31 cellular contexts compared by ENCODE assay signal in genomic region chr21:44695176-44695575, GRCh38. TPM values are rescaled to one million over a fixed set of nuclear protein-coding genes. Genes with fewer than 3 reads are reported as not detected.
"Had no signal": no experiment of that assay in that cellular context is flagged by ENCODE, and none has a peak within 500 bp of the region (broad histone marks: within the 10 kb centered on the region; RNA-seq: fewer than 3 reads in every experiment).

No MANE protein-coding gene starts in this region.

- H3K4me3 Mint-ChIP-seq: activated CD8-positive, alpha-beta memory T cell treated with anti-CD3 and anti-CD28 coated beads, Interleukin-2, amount 10 ng/mL, durations not matched to agents 7 days and 5 days; activated naive CD8-positive, alpha-beta T cell; activated T-helper 1 cell treated with anti-CD3 and anti-CD28 coated beads, Interleukin-12 subunit alpha, Interleukin-12 subunit beta, Interleukin-2, Interleukin-4 antibody, amounts not matched to agents 30 ng/mL and 10 ng/mL and 1 ng/mL, durations not matched to agents 14 hours and 24 hours and 36 hours; mesothelial cell of epicardium; nephron; WTC11 had no signal

- H3K4me3 ChIP-seq: adrenal gland, ascending aorta, heart right ventricle, left lung, thoracic aorta, upper lobe of left lung had no signal

- DNase-seq: activated CD4-positive, alpha-beta T cell treated with anti-CD3 and anti-CD28 coated beads, Interleukin-2, amount 50 U/mL, for 48 hours; activated CD8-positive, alpha-beta memory T cell treated with anti-CD3 and anti-CD28 coated beads, Interleukin-2, amount 10 ng/mL, durations not matched to agents 7 days and 5 days; activated naive CD4-positive, alpha-beta T cell; brain microvascular endothelial cell; caudate nucleus; dermis blood vessel endothelial cell; effector CD8-positive, alpha-beta T cell; erythroblast; foreskin fibroblast; heart right ventricle; left lung; nucleus accumbens; posterior cingulate gyrus; stimulated activated CD4-positive, alpha-beta T cell treated with anti-CD3 and anti-CD28 coated beads, Interleukin-2, amount 100 ng/mL, for 48 hours; stimulated activated CD8-positive, alpha-beta memory T cell treated with anti-CD3 and anti-CD28 coated beads, Interleukin-4, amount 100 ng/mL, for 48 hours; stimulated activated naive CD4-positive, alpha-beta T cell; T-helper 1 cell; T-helper 9 cell; upper lobe of left lung had no signal

- H3K4me1 ChIP-seq: adrenal gland, ascending aorta, heart right ventricle, left lung, upper lobe of left lung had no signal

- ATAC-seq: activated CD8-positive, alpha-beta memory T cell treated with anti-CD3 and anti-CD28 coated beads, Interleukin-2, amount 10 ng/mL, durations not matched to agents 7 days and 5 days; heart right ventricle; left lung; WTC11 had no signal

- H3K27me3 ChIP-seq: ascending aorta, upper lobe of left lung had no signal

- H3K27ac ChIP-seq: adrenal gland, ascending aorta, brain microvascular endothelial cell, heart right ventricle, left lung, thoracic aorta, upper lobe of left lung had no signal

- H3K27ac Mint-ChIP-seq: activated CD8-positive, alpha-beta memory T cell treated with anti-CD3 and anti-CD28 coated beads, Interleukin-2, amount 10 ng/mL, durations not matched to agents 7 days and 5 days; activated naive CD8-positive, alpha-beta T cell; activated T-helper 1 cell treated with anti-CD3 and anti-CD28 coated beads, Interleukin-12 subunit alpha, Interleukin-12 subunit beta, Interleukin-2, Interleukin-4 antibody, amounts not matched to agents 30 ng/mL and 10 ng/mL and 1 ng/mL, durations not matched to agents 14 hours and 24 hours and 36 hours; mesothelial cell of epicardium; nephron had no signal

- H3K9me3 ChIP-seq: adrenal gland had no signal

- H3K36me3 ChIP-seq: adrenal gland, ascending aorta, brain microvascular endothelial cell, heart right ventricle, left lung, thoracic aorta, upper lobe of left lung had no signal

RNA-seq across cellular contexts. Expression of gene KRTAP10-12, which starts 1.8 kb away (rescaled TPM):
- total RNA-seq: activated CD8-positive, alpha-beta memory T cell treated with anti-CD3 and anti-CD28 coated beads, Interleukin-2, amount 10 ng/mL, durations not matched to agents 7 days and 5 days; activated T-helper 1 cell treated with anti-CD3 and anti-CD28 coated beads, Interleukin-12 subunit alpha, Interleukin-12 subunit beta, Interleukin-2, Interleukin-4 antibody, amounts not matched to agents 30 ng/mL and 10 ng/mL and 1 ng/mL, durations not matched to agents 14 hours and 24 hours and 36 hours; adrenal gland; ascending aorta; dermis blood vessel endothelial cell; fibroblast of lung; heart right ventricle; kidney epithelial cell; left lung; lung microvascular endothelial cell; mesothelial cell of epicardium; renal cortical epithelial cell; thoracic aorta; upper lobe of left lung; WTC11 had no signal
- polyA plus RNA-seq: adrenal gland, fibroblast of lung, heart right ventricle had no signal

RNA-seq across cellular contexts. Expression of gene KRTAP12-1, which starts 13.2 kb away (rescaled TPM):
- total RNA-seq: activated CD8-positive, alpha-beta memory T cell treated with anti-CD3 and anti-CD28 coated beads, Interleukin-2, amount 10 ng/mL, durations not matched to agents 7 days and 5 days; activated T-helper 1 cell treated with anti-CD3 and anti-CD28 coated beads, Interleukin-12 subunit alpha, Interleukin-12 subunit beta, Interleukin-2, Interleukin-4 antibody, amounts not matched to agents 30 ng/mL and 10 ng/mL and 1 ng/mL, durations not matched to agents 14 hours and 24 hours and 36 hours; adrenal gland; ascending aorta; dermis blood vessel endothelial cell; fibroblast of lung; heart right ventricle; kidney epithelial cell; left lung; lung microvascular endothelial cell; mesothelial cell of epicardium; renal cortical epithelial cell; thoracic aorta; upper lobe of left lung had no signal
- polyA plus RNA-seq: adrenal gland, fibroblast of lung, heart right ventricle had no signal

RNA-seq across cellular contexts. Expression of gene TSPEAR, which starts 16.2 kb away (rescaled TPM):
- total RNA-seq: activated CD8-positive, alpha-beta memory T cell treated with anti-CD3 and anti-CD28 coated beads, Interleukin-2, amount 10 ng/mL, durations not matched to agents 7 days and 5 days; activated T-helper 1 cell treated with anti-CD3 and anti-CD28 coated beads, Interleukin-12 subunit alpha, Interleukin-12 subunit beta, Interleukin-2, Interleukin-4 antibody, amounts not matched to agents 30 ng/mL and 10 ng/mL and 1 ng/mL, durations not matched to agents 14 hours and 24 hours and 36 hours; adrenal gland; ascending aorta; fibroblast of lung; kidney epithelial cell; renal cortical epithelial cell; thoracic aorta had no signal
- polyA plus RNA-seq: adrenal gland, fibroblast of lung had no signal

RNA-seq across cellular contexts. Expression of gene KRTAP12-2, which starts 28.4 kb away (rescaled TPM):
- total RNA-seq: activated CD8-positive, alpha-beta memory T cell treated with anti-CD3 and anti-CD28 coated beads, Interleukin-2, amount 10 ng/mL, durations not matched to agents 7 days and 5 days; activated T-helper 1 cell treated with anti-CD3 and anti-CD28 coated beads, Interleukin-12 subunit alpha, Interleukin-12 subunit beta, Interleukin-2, Interleukin-4 antibody, amounts not matched to agents 30 ng/mL and 10 ng/mL and 1 ng/mL, durations not matched to agents 14 hours and 24 hours and 36 hours; adrenal gland; ascending aorta; dermis blood vessel endothelial cell; fibroblast of lung; heart right ventricle; kidney epithelial cell; left lung; lung microvascular endothelial cell; mesothelial cell of epicardium; renal cortical epithelial cell; thoracic aorta; upper lobe of left lung; WTC11 had no signal
- polyA plus RNA-seq: adrenal gland, fibroblast of lung, heart right ventricle had no signal

RNA-seq across cellular contexts. Expression of gene KRTAP12-3, which starts 37.4 kb away (rescaled TPM):
- total RNA-seq: activated CD8-positive, alpha-beta memory T cell treated with anti-CD3 and anti-CD28 coated beads, Interleukin-2, amount 10 ng/mL, durations not matched to agents 7 days and 5 days; activated T-helper 1 cell treated with anti-CD3 and anti-CD28 coated beads, Interleukin-12 subunit alpha, Interleukin-12 subunit beta, Interleukin-2, Interleukin-4 antibody, amounts not matched to agents 30 ng/mL and 10 ng/mL and 1 ng/mL, durations not matched to agents 14 hours and 24 hours and 36 hours; adrenal gland; ascending aorta; dermis blood vessel endothelial cell; fibroblast of lung; heart right ventricle; kidney epithelial cell; left lung; lung microvascular endothelial cell; mesothelial cell of epicardium; renal cortical epithelial cell; thoracic aorta; upper lobe of left lung; WTC11 had no signal
- polyA plus RNA-seq: adrenal gland, fibroblast of lung, heart right ventricle had no signal
